8 cellular contexts compared by ENCODE assay signal in genomic region chr7:77415822-77416620, GRCh38. TPM values are rescaled to one million over a fixed set of nuclear protein-coding genes. Genes with fewer than 3 reads are reported as not detected.
A peak's percentile ranks its signal among the peaks of the same experiment; 100 is the strongest.
DNase-seq lines count a peak whose midpoint lies in the region; ATAC-seq and TF ChIP-seq lines count a peak whose summit lies in the region.

GSAP (minus strand) TSS chr7:77416349; CDS start chr7:77416321, 28 bp downstream.

- no peaks in the 10 kb centered on the region for H3K27me3 ChIP-seq in mononuclear cell (ENCODE audit: insufficient read depth, low read length)

- DNase-seq in GM13977 (ENCODE audit: low spot score) (peak; percentile 84), NCI-H1930 (lab: John Stamatoyannopoulos, UW) (peak; percentile 51 to 61), endothelial cell (ENCODE audit: low spot score) (peak; percentile 41), GF-D8 (lab: John Stamatoyannopoulos, UW) (no peak)
- DNase-seq in activated CD8-positive, alpha-beta memory T cell treated with anti-CD3 and anti-CD28 coated beads, Interleukin-2, amount 10 ng/mL, durations not matched to agents 7 days and 5 days, result peak; percentile 64
- peak; percentile 45 to 48 for DNase-seq in stimulated activated naive CD8-positive, alpha-beta T cell treated with anti-CD3 and anti-CD28 coated beads, Interleukin-15, amount 100 ng/mL, for 72 hours

- H3K27me3 Mint-ChIP-seq in activated CD8-positive, alpha-beta memory T cell treated with anti-CD3 and anti-CD28 coated beads, Interleukin-2, amount 10 ng/mL, durations not matched to agents 7 days and 5 days, result peaks cover 14% of the 10 kb centered on the region
- H3K27me3 Mint-ChIP-seq in endothelial cell (ENCODE audit: unreplicated experiment), result peaks cover under 1% of the 10 kb centered on the region
- H3K27me3 Mint-ChIP-seq in stimulated activated naive CD8-positive, alpha-beta T cell treated with anti-CD3 and anti-CD28 coated beads, Interleukin-15, amount 100 ng/mL, for 72 hours, result peaks cover 16% of the 10 kb centered on the region

- CTCF ChIA-PET in activated CD8-positive, alpha-beta memory T cell treated with anti-CD3 and anti-CD28 coated beads, Interleukin-2, amount 10 ng/mL, durations not matched to agents 7 days and 5 days (lab: Charles Lee), result interaction anchor here (1.3 kb wide), 1 partner anchor 127 kb away, joined by 3 read pairs; no protein-coding TSS in a partner anchor

- TF ChIP-seq CTCF in GM13977 (IDR thresholded peaks at IDR 0.05; ENCODE audit: extremely low read depth, insufficient read depth, missing control alignments), result no peak
- no peak for TF ChIP-seq CTCF in endothelial cell (IDR thresholded peaks at IDR 0.05; ENCODE audit: unreplicated experiment)

- no peaks in the 10 kb centered on the region for H3K9me3 Mint-ChIP-seq in activated CD8-positive, alpha-beta memory T cell treated with anti-CD3 and anti-CD28 coated beads, Interleukin-2, amount 10 ng/mL, durations not matched to agents 7 days and 5 days (ENCODE audit: low read depth)
- H3K9me3 Mint-ChIP-seq in endothelial cell (ENCODE audit: unreplicated experiment), result no peaks in the 10 kb centered on the region
- no peaks in the 10 kb centered on the region for H3K9me3 Mint-ChIP-seq in stimulated activated naive CD8-positive, alpha-beta T cell treated with anti-CD3 and anti-CD28 coated beads, Interleukin-15, amount 100 ng/mL, for 72 hours

- ATAC-seq in HG02588 (IDR thresholded peaks at IDR 0.05; ENCODE audit: unreplicated experiment), result peak; percentile 71
- peak; percentile 77 for ATAC-seq in activated CD8-positive, alpha-beta memory T cell treated with anti-CD3 and anti-CD28 coated beads, Interleukin-2, amount 10 ng/mL, durations not matched to agents 7 days and 5 days
- peak; percentile 78 for ATAC-seq in stimulated activated naive CD8-positive, alpha-beta T cell treated with anti-CD3 and anti-CD28 coated beads, Interleukin-15, amount 100 ng/mL, for 72 hours

- H3K36me3 Mint-ChIP-seq in activated CD8-positive, alpha-beta memory T cell treated with anti-CD3 and anti-CD28 coated beads, Interleukin-2, amount 10 ng/mL, durations not matched to agents 7 days and 5 days, result no peaks in the 10 kb centered on the region
- peaks cover 7% of the 10 kb centered on the region for H3K36me3 Mint-ChIP-seq in endothelial cell (ENCODE audit: low read depth, unreplicated experiment)

- peak within 1 kb of the TSS; percentile 73 for H3K4me3 ChIP-seq in mononuclear cell (ENCODE audit: low read length)

- peaks cover 47% of the 10 kb centered on the region for H3K4me1 ChIP-seq in mononuclear cell (ENCODE audit: insufficient read depth, low read length)

- H3K9me3 ChIP-seq in mononuclear cell (ENCODE audit: low read depth, low read length), result no peaks in the 10 kb centered on the region

- H3K4me3 Mint-ChIP-seq in activated CD8-positive, alpha-beta memory T cell treated with anti-CD3 and anti-CD28 coated beads, Interleukin-2, amount 10 ng/mL, durations not matched to agents 7 days and 5 days, result peak within 1 kb of the TSS; percentile 60
- peak within 1 kb of the TSS; percentile 78 for H3K4me3 Mint-ChIP-seq in endothelial cell (ENCODE audit: unreplicated experiment)
- peak within 1 kb of the TSS; percentile 66 to 77 for H3K4me3 Mint-ChIP-seq in stimulated activated naive CD8-positive, alpha-beta T cell treated with anti-CD3 and anti-CD28 coated beads, Interleukin-15, amount 100 ng/mL, for 72 hours

- in situ Hi-C loops in GM13977 (cut with MboI; ENCODE audit: low pct_unique_long_range_greater_than_20kb, low sequenced_read_pairs, unreplicated experiment), result no loop called here

- H3K27ac Mint-ChIP-seq in activated CD8-positive, alpha-beta memory T cell treated with anti-CD3 and anti-CD28 coated beads, Interleukin-2, amount 10 ng/mL, durations not matched to agents 7 days and 5 days, result no peak within 1 kb of the TSS
- H3K27ac Mint-ChIP-seq in endothelial cell (ENCODE audit: unreplicated experiment), result no peak within 1 kb of the TSS
- H3K27ac Mint-ChIP-seq in stimulated activated naive CD8-positive, alpha-beta T cell treated with anti-CD3 and anti-CD28 coated beads, Interleukin-15, amount 100 ng/mL, for 72 hours, result peak within 1 kb of the TSS; percentile 72 to 76

- H3K4me1 Mint-ChIP-seq in activated CD8-positive, alpha-beta memory T cell treated with anti-CD3 and anti-CD28 coated beads, Interleukin-2, amount 10 ng/mL, durations not matched to agents 7 days and 5 days, result peaks cover 29% of the 10 kb centered on the region
- peaks cover 8% of the 10 kb centered on the region for H3K4me1 Mint-ChIP-seq in endothelial cell (ENCODE audit: unreplicated experiment)
- peaks cover 48% of the 10 kb centered on the region for H3K4me1 Mint-ChIP-seq in stimulated activated naive CD8-positive, alpha-beta T cell treated with anti-CD3 and anti-CD28 coated beads, Interleukin-15, amount 100 ng/mL, for 72 hours

RNA-seq across cellular contexts. Expression of gene GSAP, which starts in this region (rescaled TPM):
- 1 to 10 TPM; 3.5 to 4.0 TPM for total RNA-seq in activated CD8-positive, alpha-beta memory T cell treated with anti-CD3 and anti-CD28 coated beads, Interleukin-2, amount 10 ng/mL, durations not matched to agents 7 days and 5 days
- total RNA-seq in endothelial cell (ENCODE audit: unreplicated experiment) (1.9 TPM), mononuclear cell (48.0 TPM)

Comparison
In these comparisons a context has a peak if more than half of its experiments do, and no peak if none do; other contexts are left out.
1. H3K27ac Mint-ChIP-seq: peak in stimulated activated naive CD8-positive, alpha-beta T cell treated with anti-CD3 and anti-CD28 coated beads, Interleukin-15, amount 100 ng/mL, for 72 hours (2 of 2); none in activated CD8-positive, alpha-beta memory T cell treated with anti-CD3 and anti-CD28 coated beads, Interleukin-2, amount 10 ng/mL, durations not matched to agents 7 days and 5 days (single experiment) and endothelial cell (single experiment).
2. Peak in every context shown above with its lines, with median percentiles within 50 percentile points of each other: ATAC-seq and H3K4me3 Mint-ChIP-seq.